Comparison of ENCODE assay signal across 8 cellular contexts in the genomic region with DNA sequence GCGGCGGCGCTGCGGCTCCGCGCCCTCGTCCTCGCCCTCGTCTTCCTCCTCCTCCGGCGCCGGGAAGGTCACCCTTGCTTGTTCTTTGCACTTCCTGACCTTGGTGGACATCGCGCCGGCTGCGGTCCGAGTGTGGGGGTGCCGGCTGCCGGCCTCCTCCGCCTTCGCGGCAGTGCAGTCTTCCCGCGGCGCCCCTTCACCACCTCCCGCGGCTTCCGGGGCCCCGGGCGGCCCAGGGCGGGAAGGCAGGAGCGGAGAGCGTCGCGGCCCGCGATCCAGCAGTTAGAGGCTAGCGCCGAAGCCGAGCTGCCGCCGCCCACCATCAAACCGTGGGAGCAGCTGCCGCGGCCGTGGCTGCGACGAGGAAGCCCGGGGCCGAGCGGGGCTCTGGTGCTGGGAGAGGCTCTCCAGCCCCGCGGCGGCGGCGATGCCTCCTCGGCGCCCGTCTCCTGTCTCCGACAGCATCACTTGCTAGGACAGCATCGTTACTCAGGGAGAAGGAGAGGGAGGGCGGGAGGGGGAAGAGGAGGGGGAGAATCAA. TPM values are rescaled to one million over a fixed set of nuclear protein-coding genes. Genes with fewer than 3 reads are reported as not detected.
A peak's percentile ranks its signal among the peaks of the same experiment; 100 is the strongest.
DNase-seq lines count a peak whose midpoint lies in the region; ATAC-seq and TF ChIP-seq lines count a peak whose summit lies in the region.

A gene (minus strand): TSS at position 491 of the 541 bp plus-strand sequence. CDS start 380 bp downstream, at position 111.

- TF ChIP-seq RAD21 in HCT116 (IDR thresholded peaks at IDR 0.05; ENCODE audit: low read depth) = no peak

- H4K20me1 ChIP-seq in HCT116 (ENCODE audit: insufficient read depth) = no peaks in the 10 kb centered on the region
- H4K20me1 ChIP-seq in PC-3 (ENCODE audit: low read length) = no peaks in the 10 kb centered on the region

- no peaks in the 10 kb centered on the region for H3K36me3 Mint-ChIP-seq in activated naive CD8-positive, alpha-beta T cell treated with anti-CD3 and anti-CD28 coated beads for 36 hours

- no peak for TF ChIP-seq POLR2A in HCT116 (IDR thresholded peaks at IDR 0.05; ENCODE audit: borderline replicate concordance, extremely low read depth, insufficient read depth, insufficient read length)

- no peaks in the 10 kb centered on the region for H3K27me3 ChIP-seq in HCT116 (ENCODE audit: insufficient read depth, low read length)
- H3K27me3 ChIP-seq in PC-3 (ENCODE audit: low read length) = peaks cover 54% of the 10 kb centered on the region
- H3K27me3 ChIP-seq in left ventricle myocardium inferior (ENCODE audit: low read depth) = peaks cover 79% of the 10 kb centered on the region

- ATAC-seq in HCT116 (peak; percentile 40), PC-3 (peak; percentile 46), HG02623 (IDR thresholded peaks at IDR 0.05; ENCODE audit: unreplicated experiment) (no peak), GM18870 (IDR thresholded peaks at IDR 0.05; ENCODE audit: unreplicated experiment) (no peak)

- H3K4me3 ChIP-seq in HCT116 (replicated peaks in 1 of 2; ENCODE audit: low read depth in 1 of 2, low read length in 2 of 2) = peak within 1 kb of the TSS; percentile 33 to 53
- peak within 1 kb of the TSS; percentile 53 for H3K4me3 ChIP-seq in PC-3 (ENCODE audit: low read length)
- peak within 1 kb of the TSS; percentile 77 for H3K4me3 ChIP-seq in left ventricle myocardium inferior

- DNase-seq in HCT116 (ENCODE audit: low read depth, low spot score) (no peak), PC-3 (no peak), left ventricle myocardium inferior (peak; percentile 23), retina (peak; percentile 87)
- peak; percentile 54 for DNase-seq in activated naive CD8-positive, alpha-beta T cell treated with anti-CD3 and anti-CD28 coated beads for 36 hours

- no peaks in the 10 kb centered on the region; the same call in 1 of the 2 replicates for H3K9me3 ChIP-seq in ES-I3 (ENCODE audit: control insufficient read depth, insufficient read depth, low read length)
- no peaks in the 10 kb centered on the region for H3K9me3 ChIP-seq in HCT116 (ENCODE audit: control insufficient read depth in 1 of 2, insufficient read depth in 1 of 2, low read depth in 1 of 2, low read length in 2 of 2)
- H3K9me3 ChIP-seq in PC-3 (ENCODE audit: low read length) = no peaks in the 10 kb centered on the region
- no peaks in the 10 kb centered on the region for H3K9me3 ChIP-seq in left ventricle myocardium inferior (replicated peaks)

- H3K9ac ChIP-seq in ES-I3 (ENCODE audit: low read depth, low read length) (peak within 1 kb of the TSS; percentile 72), HCT116 (ENCODE audit: low read length) (no peak within 1 kb of the TSS), PC-3 (ENCODE audit: low read length) (no peak within 1 kb of the TSS)

- H2AFZ ChIP-seq in HCT116 (ENCODE audit: low read depth, low read length, poor library complexity, severe bottlenecking) = peak within 1 kb of the TSS; percentile 83
- H2AFZ ChIP-seq in PC-3 (ENCODE audit: low read length) = peak within 1 kb of the TSS; percentile 50; the same call in 1 of the 2 replicates

- H3K9me2 ChIP-seq in HCT116 (ENCODE audit: insufficient read depth) = no peaks in the 10 kb centered on the region
- H3K9me2 ChIP-seq in PC-3 (replicated peaks; ENCODE audit: low read length) = no peaks in the 10 kb centered on the region

- POLR2A ChIA-PET in HCT116 (lab: Charles Lee) (no interaction called here), PC-3 (lab: Charles Lee; ENCODE audit: unreplicated experiment) (no interaction called here)

- no TSS peak for BruUV-seq in HCT116 (replicated peaks; lab: Mats Ljungman, UMichigan)
- BruUV-seq in PC-3 (replicated peaks; lab: Mats Ljungman, UMichigan) = no TSS peak

- H3K27me3 Mint-ChIP-seq in activated naive CD8-positive, alpha-beta T cell treated with anti-CD3 and anti-CD28 coated beads for 36 hours = peaks cover 47% of the 10 kb centered on the region

- H3K27ac ChIP-seq in HCT116 (ENCODE audit: low read depth, low read length) (peak within 1 kb of the TSS; percentile 11; the same call in 1 of the 2 replicates), PC-3 (ENCODE audit: low read length) (no peak within 1 kb of the TSS), left ventricle myocardium inferior (replicated peaks) (peak within 1 kb of the TSS; percentile 48)

- H3K4me1 ChIP-seq in ES-I3 (ENCODE audit: insufficient read depth, low read length) (no peaks in the 10 kb centered on the region), HCT116 (ENCODE audit: control insufficient read depth in 1 of 2, insufficient read depth in 2 of 2, low read length in 2 of 2) (peaks cover 0 to 11% of the 10 kb centered on the region in 2 experiments; a peak in 1 of 4 replicates), PC-3 (ENCODE audit: insufficient read depth, low read length) (no peaks in the 10 kb centered on the region), left ventricle myocardium inferior (peaks cover 24% of the 10 kb centered on the region)

- RAD21 ChIA-PET in HCT116 (lab: Charles Lee; ENCODE audit: low non-redundant PET in 1 of 2, low total read pairs in 2 of 2, uncharacterized antibody in 2 of 2, unreplicated experiment in 2 of 2) = no interaction called here

- no peak within 1 kb of the TSS for H3K27ac Mint-ChIP-seq in activated naive CD8-positive, alpha-beta T cell treated with anti-CD3 and anti-CD28 coated beads for 36 hours

- peak within 1 kb of the TSS; percentile 81 for H3K4me3 Mint-ChIP-seq in activated naive CD8-positive, alpha-beta T cell treated with anti-CD3 and anti-CD28 coated beads for 36 hours

- TF ChIP-seq CTCF in HCT116 (IDR thresholded peaks at IDR 0.05 in 2 of 3, conservative IDR thresholded peaks at IDR 0.05 in 1 of 3; ENCODE audit: borderline replicate concordance in 1 of 3, insufficient read depth in 1 of 3, low read depth in 2 of 3, low read length in 2 of 3) = no peak
- TF ChIP-seq CTCF in PC-3 (conservative IDR thresholded peaks at IDR 0.05; ENCODE audit: low read depth, low read length) = no peak
- no peak for TF ChIP-seq CTCF in left ventricle myocardium inferior (IDR thresholded peaks at IDR 0.05; ENCODE audit: borderline replicate concordance)

- CTCF ChIA-PET in HCT116 (lab: Charles Lee) = no interaction called here
- CTCF ChIA-PET in PC-3 (lab: Charles Lee) = no interaction called here

- H3K4me2 ChIP-seq in HCT116 (ENCODE audit: low read length) = peak within 1 kb of the TSS; percentile 69
- peak within 1 kb of the TSS; percentile 73 for H3K4me2 ChIP-seq in PC-3 (ENCODE audit: low read length)

- H3K4me1 Mint-ChIP-seq in activated naive CD8-positive, alpha-beta T cell treated with anti-CD3 and anti-CD28 coated beads for 36 hours = peaks cover 9% of the 10 kb centered on the region

- H3K36me3 ChIP-seq in ES-I3 (ENCODE audit: insufficient read depth, low read length) = no peaks in the 10 kb centered on the region
- no peaks in the 10 kb centered on the region for H3K36me3 ChIP-seq in HCT116 (ENCODE audit: control insufficient read depth in 1 of 2, insufficient read depth in 2 of 2, low read length in 2 of 2)
- H3K36me3 ChIP-seq in PC-3 (ENCODE audit: low read depth, low read length) = no peaks in the 10 kb centered on the region
- H3K36me3 ChIP-seq in left ventricle myocardium inferior = no peaks in the 10 kb centered on the region

- no peaks in the 10 kb centered on the region for H3K9me3 Mint-ChIP-seq in activated naive CD8-positive, alpha-beta T cell treated with anti-CD3 and anti-CD28 coated beads for 36 hours

- H3F3A ChIP-seq in PC-3 (ENCODE audit: low read length, unreplicated experiment) = no peaks in the 10 kb centered on the region

- H3K79me2 ChIP-seq in HCT116 (ENCODE audit: insufficient read depth, low read length) (no peaks in the 10 kb centered on the region), PC-3 (ENCODE audit: low read length) (no peaks in the 10 kb centered on the region)

- intact Hi-C loops in HCT116 (cut with micrococcal nuclease) = loop anchor here (2.0 kb wide), 1 partner anchor 625 kb away; no protein-coding TSS in a partner anchor
- intact Hi-C loops in PC-3 (cut with micrococcal nuclease) = no loop called here
- intact Hi-C loops in left ventricle myocardium inferior (cut with micrococcal nuclease) = no loop called here

TF ChIP-seq in HCT116, 20 proteins besides CTCF, POLR2A, EP300 and RAD21:
- TF ChIP-seq EZH2phosphoT487 (IDR thresholded peaks at IDR 0.05; ENCODE audit: borderline replicate concordance) (no peak), SIN3A (IDR thresholded peaks at IDR 0.05; ENCODE audit: low read depth) (no peak), EZH2 (IDR thresholded peaks at IDR 0.05) (no peak)
- TF ChIP-seq, protein P1, sequence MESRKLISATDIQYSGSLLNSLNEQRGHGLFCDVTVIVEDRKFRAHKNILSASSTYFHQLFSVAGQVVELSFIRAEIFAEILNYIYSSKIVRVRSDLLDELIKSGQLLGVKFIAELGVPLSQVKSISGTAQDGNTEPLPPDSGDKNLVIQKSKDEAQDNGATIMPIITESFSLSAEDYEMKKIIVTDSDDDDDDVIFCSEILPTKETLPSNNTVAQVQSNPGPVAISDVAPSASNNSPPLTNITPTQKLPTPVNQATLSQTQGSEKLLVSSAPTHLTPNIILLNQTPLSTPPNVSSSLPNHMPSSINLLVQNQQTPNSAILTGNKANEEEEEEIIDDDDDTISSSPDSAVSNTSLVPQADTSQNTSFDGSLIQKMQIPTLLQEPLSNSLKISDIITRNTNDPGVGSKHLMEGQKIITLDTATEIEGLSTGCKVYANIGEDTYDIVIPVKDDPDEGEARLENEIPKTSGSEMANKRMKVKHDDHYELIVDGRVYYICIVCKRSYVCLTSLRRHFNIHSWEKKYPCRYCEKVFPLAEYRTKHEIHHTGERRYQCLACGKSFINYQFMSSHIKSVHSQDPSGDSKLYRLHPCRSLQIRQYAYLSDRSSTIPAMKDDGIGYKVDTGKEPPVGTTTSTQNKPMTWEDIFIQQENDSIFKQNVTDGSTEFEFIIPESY (IDR thresholded peaks at IDR 0.05; ENCODE audit: extremely low read depth, insufficient replicate concordance, low read length) = no peak
- TF ChIP-seq, protein P2, sequence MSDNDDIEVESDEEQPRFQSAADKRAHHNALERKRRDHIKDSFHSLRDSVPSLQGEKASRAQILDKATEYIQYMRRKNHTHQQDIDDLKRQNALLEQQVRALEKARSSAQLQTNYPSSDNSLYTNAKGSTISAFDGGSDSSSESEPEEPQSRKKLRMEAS (IDR thresholded peaks at IDR 0.05) = peak; percentile 23; the same call in 1 of the 2 replicates

RNA-seq across cellular contexts. Expression of the gene that starts here (rescaled TPM):
- 0.25 TPM for total RNA-seq in HCT116 (2021; ENCODE audit: unreplicated experiment)
- 0.05 and 0.12 TPM in 2 replicates for polyA plus RNA-seq in HCT116 (2012)
- not detected in 2 replicates for total RNA-seq in PC-3 (2014; rRNA removed)
- under 1 TPM; 0.12 to 0.42 TPM for total RNA-seq in activated naive CD8-positive, alpha-beta T cell treated with anti-CD3 and anti-CD28 coated beads for 36 hours
- 0.25 TPM for total RNA-seq in left ventricle myocardium inferior

Comparison
In these comparisons a context has a peak if more than half of its experiments do, and no peak if none do; other contexts are left out.
1. Peak in ATAC-seq, H3K4me3 ChIP-seq, H3K27ac ChIP-seq and H3K4me2 ChIP-seq in HCT116; RNA of the gene not detected or under 1 TPM.
2. Peak in ATAC-seq, H3K4me3 ChIP-seq and H3K4me2 ChIP-seq in PC-3; RNA of the gene not detected or under 1 TPM.
3. Peak in DNase-seq in activated naive CD8-positive, alpha-beta T cell treated with anti-CD3 and anti-CD28 coated beads for 36 hours; RNA of the gene not detected or under 1 TPM.
4. Peak in DNase-seq, H3K4me3 ChIP-seq and H3K27ac ChIP-seq in left ventricle myocardium inferior; RNA of the gene not detected or under 1 TPM.